Comparison of ENCODE assay signal across 1 cellular context in the genomic region with DNA sequence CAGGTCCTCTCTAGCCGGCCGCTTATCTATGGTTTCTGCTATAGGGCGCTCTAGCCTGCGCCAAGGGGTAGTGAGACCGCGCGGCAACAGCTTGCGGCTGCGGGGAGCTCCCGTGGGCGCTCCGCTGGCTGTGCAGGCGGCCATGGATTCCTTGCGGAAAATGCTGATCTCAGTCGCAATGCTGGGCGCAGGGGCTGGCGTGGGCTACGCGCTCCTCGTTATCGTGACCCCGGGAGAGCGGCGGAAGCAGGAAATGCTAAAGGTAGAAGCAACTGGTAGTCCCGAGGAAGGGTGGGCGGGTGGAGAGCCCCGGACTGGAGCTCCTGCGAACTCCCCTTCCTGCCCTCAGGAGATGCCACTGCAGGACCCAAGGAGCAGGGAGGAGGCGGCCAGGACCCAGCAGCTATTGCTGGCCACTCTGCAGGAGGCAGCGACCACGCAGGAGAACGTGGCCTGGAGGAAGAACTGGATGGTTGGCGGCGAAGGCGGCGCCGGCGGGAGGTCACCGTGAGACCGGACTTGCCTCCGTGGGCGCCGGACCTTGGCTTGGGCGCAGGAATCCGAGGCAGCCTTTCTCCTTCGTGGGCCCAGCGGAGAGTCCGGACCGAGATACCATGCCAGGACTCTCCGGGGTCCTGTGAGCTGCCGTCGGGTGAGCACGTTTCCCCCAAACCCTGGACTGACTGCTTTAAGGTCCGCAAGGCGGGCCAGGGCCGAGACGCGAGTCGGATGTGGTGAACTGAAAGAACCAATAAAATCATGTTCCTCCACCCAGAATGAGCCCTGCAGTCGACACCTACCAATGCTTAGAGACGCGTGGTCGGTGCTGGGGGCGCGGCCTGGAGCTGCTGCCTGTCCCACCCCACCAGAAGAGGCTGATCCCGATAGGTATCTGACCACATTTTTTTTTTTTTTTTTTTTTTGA.
TF ChIP-seq lines count a peak whose summit lies in the region.

Gene LBHD1 (minus strand): TSS at position 664 of the 925 bp plus-strand sequence. CDS start 2,236 bp downstream, outside the sequence.
Gene UQCC3 (plus strand): TSS at position 70 of the 925 bp plus-strand sequence. CDS start 73 bp downstream, at position 143.

TF ChIP-seq in IMR-90, 13 proteins besides CTCF, POLR2A, EP300 and RAD21:
- TF ChIP-seq RFX5 (IDR thresholded peaks at IDR 0.05; ENCODE audit: low read depth, low read length) (no peak), MAFK (IDR thresholded peaks at IDR 0.05; ENCODE audit: low read depth, low read length) (peak; percentile 51; the same call in 1 of the 2 replicates)
